1 cellular context compared by ENCODE assay signal in genomic region chr5:21244982-21245381, GRCh38.
TF ChIP-seq lines count a peak whose summit lies in the region.

No MANE protein-coding gene starts in this region.

TF ChIP-seq in WTC11, 78 proteins besides CTCF, POLR2A, EP300 and RAD21 (continued from another document):
- no peak for TF ChIP-seq ARID4B (CRISPR knock-in tag; IDR thresholded peaks at IDR 0.05; ENCODE audit: borderline replicate concordance)
- TF ChIP-seq ATF1 (CRISPR knock-in tag; IDR thresholded peaks at IDR 0.05), result no peak
- TF ChIP-seq SOX15 (CRISPR knock-in tag; IDR thresholded peaks at IDR 0.05), result no peak
- no peak for TF ChIP-seq GABPB1 (CRISPR knock-in tag; IDR thresholded peaks at IDR 0.05)
- no peak for TF ChIP-seq PRRX2 (CRISPR knock-in tag; IDR thresholded peaks at IDR 0.05)
- no peak for TF ChIP-seq ZNF317 (CRISPR knock-in tag; IDR thresholded peaks at IDR 0.05; ENCODE audit: borderline replicate concordance, low read depth)
- TF ChIP-seq ZNF232 (CRISPR knock-in tag; IDR thresholded peaks at IDR 0.05), result no peak
- no peak for TF ChIP-seq ZNF219 (CRISPR knock-in tag; IDR thresholded peaks at IDR 0.05; ENCODE audit: borderline replicate concordance)
- TF ChIP-seq ZNF423 (CRISPR knock-in tag; IDR thresholded peaks at IDR 0.05), result no peak
- no peak for TF ChIP-seq ERG (CRISPR knock-in tag; IDR thresholded peaks at IDR 0.05)
